ENCODE assay signal across 19 cellular contexts in the genomic region with DNA sequence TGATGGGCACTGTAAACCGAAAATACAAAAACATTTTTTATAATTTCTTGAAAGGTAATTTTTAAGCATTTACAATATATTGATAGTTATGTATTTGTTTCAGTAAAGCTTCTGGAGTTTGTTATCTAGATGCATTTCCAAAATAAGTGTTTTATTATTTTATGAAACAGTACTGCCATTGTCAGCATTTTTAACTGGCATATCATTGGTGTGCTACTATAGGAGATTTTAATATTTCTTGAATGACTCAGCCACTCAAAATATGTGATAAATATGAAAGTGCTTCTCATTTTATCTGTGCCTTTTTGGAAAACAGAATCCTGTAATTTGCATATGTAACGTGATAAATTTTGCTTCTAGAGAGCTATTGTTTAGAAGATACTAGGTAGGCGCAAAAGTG.
"Had no signal": no experiment of that assay in that cellular context is flagged by ENCODE, and none has a peak within 500 bp of the region (broad histone marks: within the 10 kb centered on the region; RNA-seq: fewer than 3 reads in every experiment).

No MANE protein-coding gene starts in this region.

- H3K27me3 Mint-ChIP-seq: activated naive CD8-positive, alpha-beta T cell treated with anti-CD3 and anti-CD28 coated beads, Interleukin-2, amount 10 ng/mL, durations not matched to agents 7 days and 5 days; natural killer cell treated with Interleukin-12 subunit alpha and Interleukin-12 subunit beta and Interleukin-15 and Interleukin-18, amount 100 ng/mL, for 72 hours; type B pancreatic cell had no signal

- H3K4me1 Mint-ChIP-seq: activated naive CD8-positive, alpha-beta T cell treated with anti-CD3 and anti-CD28 coated beads, Interleukin-2, amount 10 ng/mL, durations not matched to agents 7 days and 5 days had no signal

- H3K27ac ChIP-seq: ascending aorta, cardiac muscle cell, skin epidermis had no signal

- FAIRE-seq: colon, endometrium had no signal

- H3K4me1 ChIP-seq: ascending aorta had no signal

- H3K4me3 ChIP-seq: ascending aorta, cardiac muscle cell, skin epidermis had no signal

- H3K4me3 Mint-ChIP-seq: activated naive CD8-positive, alpha-beta T cell treated with anti-CD3 and anti-CD28 coated beads, Interleukin-2, amount 10 ng/mL, durations not matched to agents 7 days and 5 days; activated T-helper 1 cell treated with anti-CD3 and anti-CD28 coated beads, Interleukin-12 subunit alpha, Interleukin-12 subunit beta, Interleukin-2, Interleukin-4 antibody, amounts not matched to agents 30 ng/mL and 10 ng/mL and 1 ng/mL, durations not matched to agents 14 hours and 24 hours and 36 hours; natural killer cell treated with Interleukin-12 subunit alpha and Interleukin-12 subunit beta and Interleukin-15 and Interleukin-18, amount 100 ng/mL, for 72 hours; type B pancreatic cell had no signal

- ATAC-seq: natural killer cell treated with Interleukin-12 subunit alpha and Interleukin-12 subunit beta and Interleukin-15 and Interleukin-18, amount 100 ng/mL, for 72 hours; stimulated activated naive CD8-positive, alpha-beta T cell treated with anti-CD3 and anti-CD28 coated beads, Interleukin-15, Interleukin-2, amounts not matched to agents 100 U/mL and 50 U/mL, for 24 hours had no signal

- H3K9me3 ChIP-seq: ascending aorta had no signal

- H3K9me3 Mint-ChIP-seq: activated naive CD8-positive, alpha-beta T cell treated with anti-CD3 and anti-CD28 coated beads, Interleukin-2, amount 10 ng/mL, durations not matched to agents 7 days and 5 days; activated T-helper 1 cell treated with anti-CD3 and anti-CD28 coated beads, Interleukin-12 subunit alpha, Interleukin-12 subunit beta, Interleukin-2, Interleukin-4 antibody, amounts not matched to agents 30 ng/mL and 10 ng/mL and 1 ng/mL, durations not matched to agents 14 hours and 24 hours and 36 hours; natural killer cell treated with Interleukin-12 subunit alpha and Interleukin-12 subunit beta and Interleukin-15 and Interleukin-18, amount 100 ng/mL, for 72 hours; type B pancreatic cell had no signal

- DNase-seq: activated CD4-positive, CD25-positive, alpha-beta regulatory T cell treated with anti-CD3 and anti-CD28 coated beads, Interleukin-2, amount 50 U/mL, for 72 hours; activated naive CD4-positive, alpha-beta T cell; activated naive CD8-positive, alpha-beta T cell treated with anti-CD3 and anti-CD28 coated beads, Interleukin-2, amount 10 ng/mL, durations not matched to agents 7 days and 5 days; kidney glomerular epithelial cell; mesenchymal stem cell; nucleus accumbens; stimulated activated CD4-positive, alpha-beta T cell treated with anti-CD3 and anti-CD28 coated beads, Interleukin-4, amount 100 ng/mL, for 4 hours; stimulated activated CD8-positive, alpha-beta memory T cell treated with anti-CD3 and anti-CD28 coated beads, Interleukin-4, amount 100 ng/mL, for 48 hours; stimulated activated naive CD8-positive, alpha-beta T cell treated with anti-CD3 and anti-CD28 coated beads, Interleukin-15, Interleukin-2, amounts not matched to agents 100 U/mL and 50 U/mL, for 24 hours; T-helper 1 cell; T1000 had no signal

- H3K27me3 ChIP-seq: ascending aorta, cardiac muscle cell had no signal

- H3K27ac Mint-ChIP-seq: activated naive CD8-positive, alpha-beta T cell treated with anti-CD3 and anti-CD28 coated beads, Interleukin-2, amount 10 ng/mL, durations not matched to agents 7 days and 5 days; activated T-helper 1 cell treated with anti-CD3 and anti-CD28 coated beads, Interleukin-12 subunit alpha, Interleukin-12 subunit beta, Interleukin-2, Interleukin-4 antibody, amounts not matched to agents 30 ng/mL and 10 ng/mL and 1 ng/mL, durations not matched to agents 14 hours and 24 hours and 36 hours; natural killer cell treated with Interleukin-12 subunit alpha and Interleukin-12 subunit beta and Interleukin-15 and Interleukin-18, amount 100 ng/mL, for 72 hours; type B pancreatic cell had no signal
